In the genomic region with DNA sequence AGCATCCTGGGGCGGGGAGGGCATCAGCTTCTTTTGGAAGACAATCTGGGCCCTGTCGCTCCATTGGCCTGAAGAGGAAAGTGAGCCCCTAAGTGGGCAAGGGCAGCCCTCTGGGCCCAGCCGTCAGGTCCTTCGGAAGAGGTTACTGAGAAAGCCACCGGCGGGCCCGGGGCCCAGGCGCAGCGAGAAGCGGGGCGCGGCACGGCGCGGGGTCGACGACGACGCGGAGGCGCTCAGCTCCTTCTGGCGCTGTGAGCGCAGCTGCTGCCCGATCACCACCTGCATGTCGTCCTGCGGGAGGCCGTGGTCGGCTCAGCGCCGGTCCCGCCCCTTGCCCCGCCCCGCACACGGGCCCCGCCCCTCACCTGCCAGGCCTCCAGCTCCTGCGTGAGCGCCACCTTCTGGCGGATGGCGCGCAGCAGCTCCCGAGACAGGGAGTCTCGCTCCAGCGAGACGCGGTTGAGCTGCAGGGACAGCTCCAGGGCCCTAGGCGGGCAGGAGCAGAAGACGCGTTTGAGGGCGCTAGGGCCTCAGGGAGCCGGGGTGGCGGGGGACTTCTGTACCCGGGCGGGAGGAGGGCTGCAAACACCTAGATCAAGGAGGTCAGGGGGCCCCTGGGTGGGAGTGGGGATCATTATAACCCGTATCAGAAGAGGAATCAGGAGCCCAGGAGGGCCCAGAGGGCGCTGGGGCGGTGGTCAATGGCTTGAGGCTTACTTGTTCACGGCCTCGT, we compare ENCODE assay signal across 8 cellular contexts. TPM values are rescaled to one million over a fixed set of nuclear protein-coding genes. Genes with fewer than 3 reads are reported as not detected.
A peak's percentile ranks its signal among the peaks of the same experiment; 100 is the strongest.
DNase-seq lines count a peak whose midpoint lies in the region; ATAC-seq and TF ChIP-seq lines count a peak whose summit lies in the region.

No MANE protein-coding gene starts in this region.

- H3K9me3 ChIP-seq in Panc1 (ENCODE audit: control insufficient read depth, insufficient read depth, low read depth, low read length) (no peaks in the 10 kb centered on the region), thymus (ENCODE audit: control insufficient read depth) (no peaks in the 10 kb centered on the region)

- H3K27ac ChIP-seq in Panc1 (ENCODE audit: low read length) (no peak overlapping the region), thymus (ENCODE audit: low read depth) (no peak overlapping the region)

- CTCF ChIA-PET in Panc1 (lab: Charles Lee) = interaction anchor here (0.6 to 1.2 kb wide), 9 partner anchors 8 to 252 kb away, joined by 3 to 5 read pairs (median 4); a partner anchor contains a TSS

- no peak for TF ChIP-seq EP300 in Ishikawa (IDR thresholded peaks at IDR 0.05; ENCODE audit: borderline replicate concordance)

- in situ Hi-C loops in G401 (cut with HindIII; ENCODE audit: low sequenced_read_pairs) = no loop called here
- in situ Hi-C loops in Panc1 (cut with HindIII; ENCODE audit: low pct_unique_long_range_greater_than_20kb, low sequenced_read_pairs) = no loop called here

- TF ChIP-seq RAD21 in Ishikawa (IDR thresholded peaks at IDR 0.05; ENCODE audit: low read depth) = peak; percentile 69

- WGBS in thymus = 7% methylated on average over 58 of the region's 58 CpGs

- BruUV-seq in Panc1 (replicated peaks; lab: Mats Ljungman, UMichigan) = no TSS peak

- H3K27me3 ChIP-seq in Panc1 (ENCODE audit: control insufficient read depth, insufficient read depth, low read length) (no peaks in the 10 kb centered on the region), thymus (ENCODE audit: control insufficient read depth, insufficient read depth) (peaks cover 41% of the 10 kb centered on the region)

- POLR2A ChIA-PET in Panc1 (lab: Charles Lee) = interaction anchor here (0.7 kb wide), 1 partner anchor 1737 kb away, joined by 3 read pairs; no protein-coding TSS in a partner anchor

- peak; percentile 96 for TF ChIP-seq CTCF in Panc1 (IDR thresholded peaks at IDR 0.05)

- no peaks in the 10 kb centered on the region for H3K36me3 ChIP-seq in Panc1 (ENCODE audit: control insufficient read depth, insufficient read depth, low read length)
- H3K36me3 ChIP-seq in thymus (ENCODE audit: control insufficient read depth, insufficient read depth) = peaks cover 16% of the 10 kb centered on the region

- peak; percentile 91 for DNase-seq in G401 (ENCODE audit: low spot score)
- DNase-seq in Panc1 (ENCODE audit: low read depth, low spot score) = peak; percentile 32
- peak; percentile 80 to 83 for DNase-seq in activated T-helper 1 cell treated with anti-CD3 and anti-CD28 coated beads, Interleukin-2, amount 50 U/mL, for 16 hours (ENCODE audit: low read depth in 1 of 2, low spot score in 1 of 2)
- DNase-seq in fibroblast of the conjunctiva (ENCODE audit: low read depth) = peak; percentile 27
- peak; percentile 77 for DNase-seq in occipital lobe (lab: John Stamatoyannopoulos, UW)

- H3K4me3 ChIP-seq in Panc1 (ENCODE audit: low read depth in 2 of 2, low read length in 2 of 2) (no peak overlapping the region), thymus (ENCODE audit: low read length) (peak overlapping the region; percentile 23)

- H3K4me1 ChIP-seq in Panc1 (ENCODE audit: control insufficient read depth, insufficient read depth, low read length) = peaks cover 6% of the 10 kb centered on the region
- peaks cover 20% of the 10 kb centered on the region for H3K4me1 ChIP-seq in thymus (ENCODE audit: control insufficient read depth, insufficient read depth, low read length)

- ATAC-seq in Panc1 (peak; percentile 51), GM18867 (IDR thresholded peaks at IDR 0.05; ENCODE audit: unreplicated experiment) (no peak)

- intact Hi-C loops in Panc1 (cut with micrococcal nuclease; ENCODE audit: unreplicated experiment) = no loop called here

TF ChIP-seq in Ishikawa, 13 proteins besides CTCF, POLR2A, EP300 and RAD21:
- TF ChIP-seq TCF12 (IDR thresholded peaks at IDR 0.05; ENCODE audit: low read depth) (peak; percentile 26; the same call in 1 of the 2 replicates), TEAD4 (IDR thresholded peaks at IDR 0.05) (no peak), FOXM1 (IDR thresholded peaks at IDR 0.05; ENCODE audit: borderline replicate concordance, low read depth) (no peak), CREB1 (IDR thresholded peaks at IDR 0.05; ENCODE audit: low read depth) (no peak)
- TF ChIP-seq, protein P1, sequence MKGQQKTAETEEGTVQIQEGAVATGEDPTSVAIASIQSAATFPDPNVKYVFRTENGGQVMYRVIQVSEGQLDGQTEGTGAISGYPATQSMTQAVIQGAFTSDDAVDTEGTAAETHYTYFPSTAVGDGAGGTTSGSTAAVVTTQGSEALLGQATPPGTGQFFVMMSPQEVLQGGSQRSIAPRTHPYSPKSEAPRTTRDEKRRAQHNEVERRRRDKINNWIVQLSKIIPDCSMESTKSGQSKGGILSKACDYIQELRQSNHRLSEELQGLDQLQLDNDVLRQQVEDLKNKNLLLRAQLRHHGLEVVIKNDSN (IDR thresholded peaks at IDR 0.05) = no peak
- TF ChIP-seq, protein P2, sequence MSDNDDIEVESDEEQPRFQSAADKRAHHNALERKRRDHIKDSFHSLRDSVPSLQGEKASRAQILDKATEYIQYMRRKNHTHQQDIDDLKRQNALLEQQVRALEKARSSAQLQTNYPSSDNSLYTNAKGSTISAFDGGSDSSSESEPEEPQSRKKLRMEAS (IDR thresholded peaks at IDR 0.05) = peak; percentile 73; the same call in 1 of the 2 replicates

RNA-seq across cellular contexts. Expression of a gene that starts 4.3 kb away (rescaled TPM):
- total RNA-seq in G401 (2014; rRNA removed; shearing (Covaris generic)) = 106 and 120 TPM in 2 replicates
- total RNA-seq in Panc1 (2021; ENCODE audit: unreplicated experiment) = 56.7 TPM
- polyA plus RNA-seq in Panc1 (2012; ENCODE audit: insufficient read length) = 65.2 TPM
- 5.8 TPM for total RNA-seq in occipital lobe
- polyA plus RNA-seq in thymus = 36.8 TPM

RNA-seq across cellular contexts. Expression of a gene that starts 4.4 kb away (rescaled TPM):
- total RNA-seq in G401 (2014; rRNA removed; shearing (Covaris generic)) = 55.9 and 59.3 TPM in 2 replicates
- total RNA-seq in Panc1 (2021; ENCODE audit: unreplicated experiment) = 67.3 TPM
- 179 TPM for polyA plus RNA-seq in Panc1 (2012; ENCODE audit: insufficient read length)
- 15.1 TPM for total RNA-seq in occipital lobe
- 56.0 TPM for polyA plus RNA-seq in thymus

RNA-seq across cellular contexts. Expression of a gene that starts 8.0 kb away (rescaled TPM):
- total RNA-seq in G401 (2014; rRNA removed; shearing (Covaris generic)) = 128 and 129 TPM in 2 replicates
- total RNA-seq in Panc1 (2021; ENCODE audit: unreplicated experiment) (156 TPM), occipital lobe (2.0 TPM)
- polyA plus RNA-seq in Panc1 (2012; ENCODE audit: insufficient read length) = 172 TPM
- polyA plus RNA-seq in thymus = 46.9 TPM

RNA-seq across cellular contexts. Expression of a gene that starts 8.6 kb away (rescaled TPM):
- 1.1 and 1.2 TPM in 2 replicates for total RNA-seq in G401 (2014; rRNA removed; shearing (Covaris generic))
- total RNA-seq in Panc1 (2021; ENCODE audit: unreplicated experiment) = 0.21 TPM
- 0.12 TPM for polyA plus RNA-seq in Panc1 (2012; ENCODE audit: insufficient read length)
- not detected for total RNA-seq in occipital lobe
- polyA plus RNA-seq in thymus = 6.0 TPM

RNA-seq across cellular contexts. Expression of a gene that starts 10.2 kb away (rescaled TPM):
- total RNA-seq in G401 (2014; rRNA removed; shearing (Covaris generic)) = 1.7 and 2.7 TPM in 2 replicates
- 1.2 TPM for total RNA-seq in Panc1 (2021; ENCODE audit: unreplicated experiment)
- polyA plus RNA-seq in Panc1 (2012; ENCODE audit: insufficient read length) = 1.1 TPM
- not detected for total RNA-seq in occipital lobe
- polyA plus RNA-seq in thymus = 0.48 TPM

Comparison
In these comparisons a context has a peak if more than half of its experiments do, and no peak if none do; other contexts are left out.
1. DNase-seq: peak in every context shown above with its lines; median percentile 91 in G401; 82 in activated T-helper 1 cell treated with anti-CD3 and anti-CD28 coated beads, Interleukin-2, amount 50 U/mL, for 16 hours; 77 in occipital lobe; 32 in Panc1; 27 in fibroblast of the conjunctiva.
2. RNA of a gene that starts 8.0 kb away (total RNA-seq): 156 TPM in Panc1 (single experiment) and 128 to 129 TPM in G401; 2.0 TPM in occipital lobe (single experiment); every median in the first group is over 10 times any median in the second.